ENCODE assay signal across 23 cellular contexts in genomic region chr3:59418836-59419235, GRCh38.
"Had no signal": no experiment of that assay in that cellular context is flagged by ENCODE, and none has a peak within 500 bp of the region (broad histone marks: within the 10 kb centered on the region; RNA-seq: fewer than 3 reads in every experiment).

No MANE protein-coding gene starts in this region.

- H3K27ac ChIP-seq: body of pancreas, left lung, neutrophil, ovary, prostate gland, testis, transverse colon, VCaP had no signal

- DNase-seq: activated CD4-positive, alpha-beta T cell treated with anti-CD3 and anti-CD28 coated beads for 4 hours; activated CD4-positive, alpha-beta T cell treated with anti-CD3 and anti-CD28 coated beads, Interleukin-2, amount 50 U/mL, for 4 hours; activated naive CD4-positive, alpha-beta T cell; activated T-cell treated with anti-CD3 and anti-CD28 coated beads for 4 hours; activated T-cell treated with anti-CD3 and anti-CD28 coated beads, Interleukin-2, amount 50 U/mL, for 72 hours; body of pancreas; foreskin fibroblast; head of caudate nucleus; kidney glomerular epithelial cell; left lung; mucosa of descending colon; ovary; stimulated activated CD4-positive, alpha-beta T cell treated with anti-CD3 and anti-CD28 coated beads, Interleukin-15, amount 100 ng/mL, for 24 hours; stimulated activated CD4-positive, alpha-beta T cell treated with anti-CD3 and anti-CD28 coated beads, Interleukin-2, amount 100 ng/mL, for 24 hours; stimulated activated naive B cell treated with anti-CD40 and anti-IgM and Interleukin-4, amounts not matched to agents 10 μg/mL and 1 μg/mL and 100 μg/mL, for 72 hours; T-helper 9 cell; testis; transverse colon had no signal

- ATAC-seq: activated naive CD4-positive, alpha-beta T cell treated with anti-CD3 and anti-CD28 coated beads, Interleukin-2, amount 50 U/mL, for 72 hours; activated T-cell treated with anti-CD3 and anti-CD28 coated beads, Interleukin-2, amount 50 U/mL, for 72 hours; body of pancreas; left lung; mucosa of descending colon; natural killer cell treated with Interleukin-12 subunit alpha and Interleukin-12 subunit beta and Interleukin-15 and Interleukin-18, amount 100 ng/mL, for 72 hours; stimulated activated naive B cell treated with anti-CD40 and anti-IgM and Interleukin-4, amounts not matched to agents 10 μg/mL and 1 μg/mL and 100 μg/mL, for 72 hours had no signal

- H3K36me3 ChIP-seq: left lung, neutrophil, ovary, prostate gland, transverse colon had no signal

- H3K4me1 ChIP-seq: body of pancreas, left lung, prostate gland, testis, transverse colon had no signal

- H3K9me3 ChIP-seq: body of pancreas, left lung, mucosa of descending colon, neutrophil, ovary, prostate gland, testis, transverse colon had no signal

- H3K4me3 ChIP-seq: body of pancreas, left lung, mucosa of descending colon, ovary, prostate gland, testis, transverse colon had no signal

- H3K27me3 ChIP-seq: body of pancreas, left lung, ovary, testis, transverse colon had no signal
